ENCODE assay signal across 9 cellular contexts in the genomic region with DNA sequence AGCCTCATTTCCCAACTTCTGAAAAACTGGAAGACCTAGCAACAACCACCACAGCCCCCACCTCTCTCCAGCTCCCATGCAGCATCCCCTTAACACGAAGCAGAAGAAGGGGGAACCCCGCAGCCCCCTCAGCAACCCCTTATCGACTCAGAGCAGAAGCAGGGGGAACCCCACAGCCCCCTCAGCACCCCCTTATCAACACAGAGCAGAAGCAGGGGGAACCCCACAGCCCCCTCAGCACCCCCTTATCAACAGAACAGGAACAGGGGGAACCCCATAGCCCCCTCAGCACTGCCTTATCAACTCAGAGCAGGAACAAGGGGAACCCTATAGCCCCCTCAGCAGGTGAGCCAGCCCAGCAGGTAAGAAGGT. TPM values are rescaled to one million over a fixed set of nuclear protein-coding genes. Genes with fewer than 3 reads are reported as not detected.
A peak's percentile ranks its signal among the peaks of the same experiment; 100 is the strongest.
DNase-seq lines count a peak whose midpoint lies in the region; ATAC-seq and TF ChIP-seq lines count a peak whose summit lies in the region.
"Had no signal": no experiment of that assay in that cellular context is flagged by ENCODE, and none has a peak within 500 bp of the region (broad histone marks: within the 10 kb centered on the region; RNA-seq: fewer than 3 reads in every experiment).

No MANE protein-coding gene starts in this region.

- H3K27ac ChIP-seq in HL-60 (replicated peaks) (peak overlapping the region; percentile 51), dorsolateral prefrontal cortex (peak overlapping the region in 21 of 59 donors; percentile 16 to 69 (median 48))

- ATAC-seq in GM19025 (IDR thresholded peaks at IDR 0.05; ENCODE audit: low read depth, unreplicated experiment) = peak; percentile 7
- ATAC-seq in stimulated activated effector memory CD8-positive, alpha-beta T cell treated with anti-CD3 and anti-CD28 coated beads, Interleukin-12 subunit alpha, Interleukin-12 subunit beta, amount 100 ng/mL, for 72 hours = no peak
- no peak for ATAC-seq in GM19023 (IDR thresholded peaks at IDR 0.05; ENCODE audit: unreplicated experiment)

- H3K4me1 Mint-ChIP-seq in stimulated activated effector memory CD8-positive, alpha-beta T cell treated with anti-CD3 and anti-CD28 coated beads, Interleukin-12 subunit alpha, Interleukin-12 subunit beta, amount 100 ng/mL, for 72 hours = peaks cover 50% of the 10 kb centered on the region

- peak overlapping the region; percentile 95 for H3K27ac Mint-ChIP-seq in stimulated activated effector memory CD8-positive, alpha-beta T cell treated with anti-CD3 and anti-CD28 coated beads, Interleukin-12 subunit alpha, Interleukin-12 subunit beta, amount 100 ng/mL, for 72 hours

- no peak for TF ChIP-seq CTCF in HL-60 (IDR thresholded peaks at IDR 0.05; ENCODE audit: insufficient read depth, low read length)
- no peak for TF ChIP-seq CTCF in dorsolateral prefrontal cortex (IDR thresholded peaks at IDR 0.05 in 54 of 56, conservative IDR thresholded peaks at IDR 0.05 in 2 of 56; ENCODE audit: low read depth in 1 of 56, partially characterized antibody in 56 of 56)

- H3K36me3 Mint-ChIP-seq in stimulated activated effector memory CD8-positive, alpha-beta T cell treated with anti-CD3 and anti-CD28 coated beads, Interleukin-12 subunit alpha, Interleukin-12 subunit beta, amount 100 ng/mL, for 72 hours = peaks cover 32% of the 10 kb centered on the region

- H3K27me3 ChIP-seq in HL-60 (ENCODE audit: insufficient read depth, poor library complexity, severe bottlenecking) (no peaks in the 10 kb centered on the region), dorsolateral prefrontal cortex (no peaks in the 10 kb centered on the region)

- peak overlapping the region; percentile 23 for H3K4me3 Mint-ChIP-seq in stimulated activated effector memory CD8-positive, alpha-beta T cell treated with anti-CD3 and anti-CD28 coated beads, Interleukin-12 subunit alpha, Interleukin-12 subunit beta, amount 100 ng/mL, for 72 hours

- H3K4me3 ChIP-seq in HL-60 (replicated peaks; ENCODE audit: insufficient read depth, low read length) (no peak overlapping the region), dorsolateral prefrontal cortex (peak overlapping the region in 1 of 59 donors; percentile 8)

- intact Hi-C loops in dorsolateral prefrontal cortex (cut with DNase I) = loop anchor here in 1 of 2 donors (10.0 kb wide), 1 partner anchor 270 kb away; a partner anchor contains a TSS

- DNase-seq in HL-60 (ENCODE audit: low read depth in 1 of 2, low spot score in 1 of 2) (no peak), dorsolateral prefrontal cortex (peak in 6 of 10 donors; percentile 1 to 36 (median 2)), NCI-H82 (lab: John Stamatoyannopoulos, UW) (no peak), DMS53 treated with DMSO at 0.1 percent for 48 hours (lab: John Stamatoyannopoulos, UW; ENCODE audit: unreplicated experiment) (no peak)
- DNase-seq in stimulated activated effector memory CD8-positive, alpha-beta T cell treated with anti-CD3 and anti-CD28 coated beads, Interleukin-12 subunit alpha, Interleukin-12 subunit beta, amount 100 ng/mL, for 72 hours (ENCODE audit: low spot score in 2 of 2) = no peak
- DNase-seq: KG1, PC-3 had no signal

- no peaks in the 10 kb centered on the region for H3K9me3 Mint-ChIP-seq in stimulated activated effector memory CD8-positive, alpha-beta T cell treated with anti-CD3 and anti-CD28 coated beads, Interleukin-12 subunit alpha, Interleukin-12 subunit beta, amount 100 ng/mL, for 72 hours

RNA-seq across cellular contexts. Expression of a gene that starts 6.7 kb away (rescaled TPM):
- 100 to 1,000 TPM in 40 of 120 experiments, 10 to 100 TPM in 80; 48.9 to 138 (median 96.6) TPM for total RNA-seq in dorsolateral prefrontal cortex

RNA-seq across cellular contexts. Expression of a gene that starts 19.7 kb away (rescaled TPM):
- total RNA-seq in dorsolateral prefrontal cortex = 10 to 100 TPM in 105 of 120 experiments, 1 to 10 TPM in 15; 5.7 to 22.6 (median 13.2) TPM

RNA-seq across cellular contexts. Expression of a gene that starts 43.6 kb away (rescaled TPM):
- 100 to 1,000 TPM in 43 of 120 experiments, 10 to 100 TPM in 77; 68.3 to 133 (median 95.2) TPM for total RNA-seq in dorsolateral prefrontal cortex

Comparison
In these comparisons a context has a peak if more than half of its experiments do, and no peak if none do; other contexts are left out.
1. DNase-seq: peak in dorsolateral prefrontal cortex (6 of 10); none in HL-60 (0 of 2), stimulated activated effector memory CD8-positive, alpha-beta T cell treated with anti-CD3 and anti-CD28 coated beads, Interleukin-12 subunit alpha, Interleukin-12 subunit beta, amount 100 ng/mL, for 72 hours (0 of 2), NCI-H82 (single experiment) and DMS53 treated with DMSO at 0.1 percent for 48 hours (single experiment).